In genomic region chr16:28992496-28992895, GRCh38 we compare ENCODE assay signal across 18 cellular contexts. TPM values are rescaled to one million over a fixed set of nuclear protein-coding genes. Genes with fewer than 3 reads are reported as not detected.
DNase-seq lines count a peak whose midpoint lies in the region; ATAC-seq and TF ChIP-seq lines count a peak whose summit lies in the region.
"Had no signal": no experiment of that assay in that cellular context is flagged by ENCODE, and none has a peak within 500 bp of the region (broad histone marks: within the 10 kb centered on the region; RNA-seq: fewer than 3 reads in every experiment).

No MANE protein-coding gene starts in this region.

- CTCF ChIA-PET in CD4-positive, alpha-beta T cell (lab: Charles Lee) = no interaction called here
- CTCF ChIA-PET in WTC11 (lab: Charles Lee) = no interaction called here

- intact Hi-C loops in activated CD4-positive, alpha-beta T cell treated with anti-CD3 and anti-CD28 coated beads, Interleukin-2, amount 10 ng/mL, durations not matched to agents 24 days and 14 days (cut with micrococcal nuclease) = no loop called here
- intact Hi-C loops in CD4-positive, alpha-beta T cell (cut with DNase I, micrococcal nuclease) = no loop called here

- POLR2A ChIA-PET in CD4-positive, alpha-beta T cell (lab: Charles Lee) = interaction anchor here (0.6 to 4.0 kb wide), 7 partner anchors 8 to 22 kb away, joined by 3 to 25 read pairs (median 6); partner anchors contain the start of gene LAT
- POLR2A ChIA-PET in WTC11 (lab: Charles Lee) = no interaction called here

- no peaks in the 10 kb centered on the region for H3K27me3 Mint-ChIP-seq in activated CD4-positive, alpha-beta T cell treated with anti-CD3 and anti-CD28 coated beads, Interleukin-2, amount 10 ng/mL, durations not matched to agents 24 days and 14 days
- H3K27me3 Mint-ChIP-seq in CD4-positive, alpha-beta T cell = no peaks in the 10 kb centered on the region
- peaks cover 3% of the 10 kb centered on the region; the same call in 1 of the 2 replicates for H3K27me3 Mint-ChIP-seq in WTC11 (ENCODE audit: low read depth)
- H3K27me3 Mint-ChIP-seq in immature natural killer cell (ENCODE audit: low read depth in 3 of 3) = peaks cover 0 to 4% (median 1%) of the 10 kb centered on the region in 3 donors

- no peak overlapping the region for H3K4me3 Mint-ChIP-seq in activated CD4-positive, alpha-beta T cell treated with anti-CD3 and anti-CD28 coated beads, Interleukin-2, amount 10 ng/mL, durations not matched to agents 24 days and 14 days
- peak overlapping the region; percentile 1 for H3K4me3 Mint-ChIP-seq in CD4-positive, alpha-beta T cell
- H3K4me3 Mint-ChIP-seq in WTC11 = no peak overlapping the region
- H3K4me3 Mint-ChIP-seq in immature natural killer cell = no peak overlapping the region
- H3K4me3 Mint-ChIP-seq: CD14-positive monocyte had no signal

- no peak for TF ChIP-seq CTCF in CD4-positive, alpha-beta T cell (IDR thresholded peaks at IDR 0.05)
- TF ChIP-seq CTCF in WTC11 (IDR thresholded peaks at IDR 0.05) = no peak

- no peak for DNase-seq in activated CD4-positive, alpha-beta T cell treated with anti-CD3 and anti-CD28 coated beads, Interleukin-2, amount 10 ng/mL, durations not matched to agents 24 days and 14 days
- no peak for DNase-seq in activated CD4-positive, alpha-beta T cell treated with anti-CD3 and anti-CD28 coated beads for 1 hour
- no peak for DNase-seq in CD4-positive, alpha-beta T cell
- DNase-seq in WTC11 (ENCODE audit: low spot score) = no peak
- DNase-seq in immature natural killer cell = no peak
- DNase-seq in DMS153 treated with DMSO at 0.1 percent for 48 hours (lab: John Stamatoyannopoulos, UW; ENCODE audit: unreplicated experiment) = no peak
- DNase-seq in NCI-H1048 (lab: John Stamatoyannopoulos, UW) = no peak
- DNase-seq in GDM1 (lab: John Stamatoyannopoulos, UW) = no peak
- DNase-seq: 8988T, Calu3, KG1, NCI-H1436, NCI-H1930, NCI-H226, NCI-H526, PC-9 had no signal

- H3K36me3 Mint-ChIP-seq in activated CD4-positive, alpha-beta T cell treated with anti-CD3 and anti-CD28 coated beads, Interleukin-2, amount 10 ng/mL, durations not matched to agents 24 days and 14 days (ENCODE audit: low read depth) = peaks cover 37% of the 10 kb centered on the region
- H3K36me3 Mint-ChIP-seq in CD4-positive, alpha-beta T cell (ENCODE audit: low read depth) = peaks cover 41% of the 10 kb centered on the region
- H3K36me3 Mint-ChIP-seq in WTC11 (peaks cover 2% of the 10 kb centered on the region), immature natural killer cell (peaks cover 1 to 20% (median 9%) of the 10 kb centered on the region in 3 donors)

- H3K27ac Mint-ChIP-seq in activated CD4-positive, alpha-beta T cell treated with anti-CD3 and anti-CD28 coated beads, Interleukin-2, amount 10 ng/mL, durations not matched to agents 24 days and 14 days = peak overlapping the region; percentile 58
- peak overlapping the region; percentile 100 for H3K27ac Mint-ChIP-seq in CD4-positive, alpha-beta T cell
- H3K27ac Mint-ChIP-seq in WTC11 (peak overlapping the region; percentile 65), immature natural killer cell (peak overlapping the region in 5 of 6 donors; percentile 23 to 71 (median 31))

- no peak for ATAC-seq in CD4-positive, alpha-beta T cell (ENCODE audit: poor library complexity)
- no peak for ATAC-seq in WTC11

- H3K4me1 Mint-ChIP-seq in activated CD4-positive, alpha-beta T cell treated with anti-CD3 and anti-CD28 coated beads, Interleukin-2, amount 10 ng/mL, durations not matched to agents 24 days and 14 days = peaks cover 34% of the 10 kb centered on the region
- peaks cover 50% of the 10 kb centered on the region for H3K4me1 Mint-ChIP-seq in CD4-positive, alpha-beta T cell (ENCODE audit: low read depth)
- H3K4me1 Mint-ChIP-seq in WTC11 (no peaks in the 10 kb centered on the region), immature natural killer cell (peaks cover 25% of the 10 kb centered on the region in 2 donors)
- H3K4me1 Mint-ChIP-seq: CD14-positive monocyte had no signal

- peaks cover 1% of the 10 kb centered on the region for H3K9me3 Mint-ChIP-seq in activated CD4-positive, alpha-beta T cell treated with anti-CD3 and anti-CD28 coated beads, Interleukin-2, amount 10 ng/mL, durations not matched to agents 24 days and 14 days
- H3K9me3 Mint-ChIP-seq in CD4-positive, alpha-beta T cell = peaks cover 1% of the 10 kb centered on the region
- H3K9me3 Mint-ChIP-seq in WTC11 (peaks cover 1% of the 10 kb centered on the region; the same call in 1 of the 2 replicates), immature natural killer cell (no peaks in the 10 kb centered on the region)

- H3K9me3 ChIP-seq in CD4-positive, alpha-beta T cell (ENCODE audit: control insufficient read depth, low read length) = no peaks in the 10 kb centered on the region

- H3K27ac ChIP-seq in CD4-positive, alpha-beta T cell (ENCODE audit: low read depth, low read length) = no peak overlapping the region
- H3K27ac ChIP-seq: PC-9, RWPE1 had no signal

- no peaks in the 10 kb centered on the region for H3K27me3 ChIP-seq in CD4-positive, alpha-beta T cell (ENCODE audit: control insufficient read depth, insufficient read depth, low read length)

TF ChIP-seq in WTC11, 78 proteins besides CTCF, POLR2A, EP300 and RAD21 (continues in another document):
- TF ChIP-seq CREB1 (CRISPR knock-in tag; IDR thresholded peaks at IDR 0.05) = no peak
- TF ChIP-seq TEAD4 (CRISPR knock-in tag; IDR thresholded peaks at IDR 0.05) = no peak
- no peak for TF ChIP-seq CBFB (CRISPR knock-in tag; IDR thresholded peaks at IDR 0.05; ENCODE audit: low read depth)
- TF ChIP-seq USF1 (CRISPR knock-in tag; IDR thresholded peaks at IDR 0.05) = no peak
- TF ChIP-seq SMAD4 (CRISPR knock-in tag; IDR thresholded peaks at IDR 0.05) = no peak
- no peak for TF ChIP-seq NR2C2 (CRISPR knock-in tag; IDR thresholded peaks at IDR 0.05)
- no peak for TF ChIP-seq ZNF425 (CRISPR knock-in tag; conservative IDR thresholded peaks at IDR 0.05)
- no peak for TF ChIP-seq CREM (CRISPR knock-in tag; IDR thresholded peaks at IDR 0.05)
- no peak for TF ChIP-seq ZNF671 (CRISPR knock-in tag; IDR thresholded peaks at IDR 0.05)
- no peak for TF ChIP-seq MYBL2 (CRISPR knock-in tag; IDR thresholded peaks at IDR 0.05)
- no peak for TF ChIP-seq NFYB (CRISPR knock-in tag; conservative IDR thresholded peaks at IDR 0.05; ENCODE audit: low read depth)
- no peak for TF ChIP-seq ERG (CRISPR knock-in tag; IDR thresholded peaks at IDR 0.05)
- no peak for TF ChIP-seq ZNF232 (CRISPR knock-in tag; IDR thresholded peaks at IDR 0.05)

RNA-seq across cellular contexts. Expression of gene LAT, which starts 7.6 kb away (rescaled TPM):
- 228 and 238 TPM in 2 replicates for total RNA-seq in activated CD4-positive, alpha-beta T cell treated with anti-CD3 and anti-CD28 coated beads, Interleukin-2, amount 10 ng/mL, durations not matched to agents 24 days and 14 days
- 100 to 1,000 TPM; 156 to 160 TPM for total RNA-seq in CD4-positive, alpha-beta T cell
- total RNA-seq in WTC11 (2021) = 2.0 to 5.6 TPM (median 3.5 TPM) in 3 replicates
- polyA plus RNA-seq in immature natural killer cell = 100 to 1,000 TPM; 198 to 343 (median 220) TPM

RNA-seq across cellular contexts. Expression of gene SPNS1, which starts 17.9 kb away (rescaled TPM):
- 21.2 and 23.1 TPM in 2 replicates for total RNA-seq in activated CD4-positive, alpha-beta T cell treated with anti-CD3 and anti-CD28 coated beads, Interleukin-2, amount 10 ng/mL, durations not matched to agents 24 days and 14 days
- total RNA-seq in CD4-positive, alpha-beta T cell = 10 to 100 TPM; 24.4 to 28.1 TPM
- 52.4 to 64.4 TPM (median 54.0 TPM) in 3 replicates for total RNA-seq in WTC11 (2021)
- 10 to 100 TPM; 21.1 to 53.1 (median 30.2) TPM for polyA plus RNA-seq in immature natural killer cell

RNA-seq across cellular contexts. Expression of gene NFATC2IP, which starts 41.8 kb away (rescaled TPM):
- 108 and 112 TPM in 2 replicates for total RNA-seq in activated CD4-positive, alpha-beta T cell treated with anti-CD3 and anti-CD28 coated beads, Interleukin-2, amount 10 ng/mL, durations not matched to agents 24 days and 14 days
- 10 to 100 TPM; 47.4 to 51.0 TPM for total RNA-seq in CD4-positive, alpha-beta T cell
- total RNA-seq in WTC11 (2021) = 60.7 to 66.6 TPM (median 64.0 TPM) in 3 replicates
- 10 to 100 TPM; 22.2 to 37.3 (median 33.0) TPM for polyA plus RNA-seq in immature natural killer cell

Comparison
In these comparisons a context has a peak if more than half of its experiments do, and no peak if none do; other contexts are left out.
1. H3K27ac Mint-ChIP-seq: peak in every context shown above with its lines; median percentile 100 in CD4-positive, alpha-beta T cell; 65 in WTC11; 58 in activated CD4-positive, alpha-beta T cell treated with anti-CD3 and anti-CD28 coated beads, Interleukin-2, amount 10 ng/mL, durations not matched to agents 24 days and 14 days; 31 in immature natural killer cell.
2. RNA of gene LAT, which starts 7.6 kb away (total RNA-seq): 228 to 238 TPM in activated CD4-positive, alpha-beta T cell treated with anti-CD3 and anti-CD28 coated beads, Interleukin-2, amount 10 ng/mL, durations not matched to agents 24 days and 14 days and 156 to 160 TPM in CD4-positive, alpha-beta T cell; 2.0 to 5.6 TPM in WTC11; every median in the first group is over 10 times any median in the second.